18 cellular contexts compared by ENCODE assay signal in the genomic region with DNA sequence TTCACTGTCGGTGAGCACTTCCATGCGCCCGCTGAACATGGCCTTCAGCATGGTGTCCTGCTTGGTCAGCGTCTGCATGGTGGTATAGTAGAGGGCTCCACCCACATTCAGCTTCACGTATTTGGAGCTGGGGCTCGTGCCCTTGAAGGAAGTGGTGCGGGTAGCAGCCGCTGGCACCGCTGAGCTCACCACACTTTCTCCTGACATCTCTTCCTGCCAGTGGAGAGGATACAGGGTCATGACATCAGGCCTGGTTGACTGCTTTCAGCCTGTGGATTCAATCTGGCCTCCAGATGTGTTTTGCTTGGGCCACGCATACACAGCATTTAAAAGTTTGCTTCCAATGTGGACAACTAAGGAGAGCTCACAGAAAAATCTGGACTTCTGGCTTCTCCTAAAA. TPM values are rescaled to one million over a fixed set of nuclear protein-coding genes. Genes with fewer than 3 reads are reported as not detected.
DNase-seq lines count a peak whose midpoint lies in the region; ATAC-seq and TF ChIP-seq lines count a peak whose summit lies in the region.
"Had no signal": no experiment of that assay in that cellular context is flagged by ENCODE, and none has a peak within 500 bp of the region (broad histone marks: within the 10 kb centered on the region; RNA-seq: fewer than 3 reads in every experiment).

No MANE protein-coding gene starts in this region.

- ATAC-seq in HG03442 (IDR thresholded peaks at IDR 0.05; ENCODE audit: unreplicated experiment), result no peak
- ATAC-seq: activated CD4-positive, CD25-positive, alpha-beta regulatory T cell treated with anti-CD3 and anti-CD28 coated beads, Interleukin-2, amount 50 U/mL, for 24 hours; activated T-cell treated with anti-CD3 and anti-CD28 coated beads, Interleukin-2, amount 50 U/mL, for 72 hours; foreskin keratinocyte; right cardiac atrium had no signal

- H3K27me3 ChIP-seq in GM23248 (replicated peaks; ENCODE audit: insufficient read depth), result no peaks in the 10 kb centered on the region
- H3K27me3 ChIP-seq in esophagus squamous epithelium, result no peaks in the 10 kb centered on the region
- H3K27me3 ChIP-seq in HAP-1 (ENCODE audit: low read depth), result no peaks in the 10 kb centered on the region
- H3K27me3 ChIP-seq: foreskin keratinocyte, testis had no signal

- WGBS in GM23248 (ENCODE audit: low coverage in 1 of 2, low lambda C conversion rate in 2 of 2, missing lambda C conversion rate in 2 of 2), 2 experiments, result 44 to 48% methylated on average over 10 of the region's 10 CpGs
- 57 to 85% methylated on average over 5 to 6 of the region's 10 CpGs for WGBS in esophagus squamous epithelium, 2 donors

- peak; percentile 75 for DNase-seq in AG20443 (ENCODE audit: low spot score)
- DNase-seq in GM23248, result peak; percentile 65
- no peak for DNase-seq in esophagus squamous epithelium (lab: John Stamatoyannopoulos, UW)
- DNase-seq in posterior vena cava (ENCODE audit: low spot score), result peak; percentile 72
- DNase-seq in NCI-H748 (lab: John Stamatoyannopoulos, UW; ENCODE audit: unreplicated experiment), result no peak
- no peak for DNase-seq in HAP-1 (ENCODE audit: low spot score in 2 of 2)
- DNase-seq: activated T-cell treated with anti-CD3 and anti-CD28 coated beads, Interleukin-2, amount 50 U/mL, for 72 hours; Caco-2; endodermal cell; foreskin keratinocyte; kidney; NCI-H1436; NCI-H524 treated with DMSO at 0.1 percent for 48 hours; right cardiac atrium; testis had no signal

- peak overlapping the region; percentile 6; the same call in 1 of the 2 replicates for H3K9ac ChIP-seq in GM23248

- H3K4me3 ChIP-seq in GM23248 (no peak overlapping the region), esophagus squamous epithelium (no peak overlapping the region), HAP-1 (no peak overlapping the region)
- H3K4me3 ChIP-seq: lung, testis had no signal

- peak overlapping the region; percentile 46 for H3K27ac ChIP-seq in GM23248
- peak overlapping the region; percentile 15 to 23 (median 20) for H3K27ac ChIP-seq in esophagus squamous epithelium
- H3K27ac ChIP-seq: foreskin keratinocyte, testis had no signal

- in situ Hi-C loops in GM23248 (cut with MboI) (no loop called here), HAP-1 (cut with MboI; ENCODE audit: low sequenced_read_pairs) (no loop called here)

- intact Hi-C loops in esophagus squamous epithelium (cut with DNase I), result no loop called here
- intact Hi-C loops in posterior vena cava (cut with DNase I), result loop anchor here in 1 of 2 donors (5.0 kb wide), 1 partner anchor 37 kb away; no protein-coding TSS in a partner anchor

- H3K9me3 ChIP-seq in GM23248 (ENCODE audit: low read depth) (no peaks in the 10 kb centered on the region), esophagus squamous epithelium (no peaks in the 10 kb centered on the region), HAP-1 (no peaks in the 10 kb centered on the region)
- H3K9me3 ChIP-seq: Caco-2, testis had no signal

- peaks cover 100% of the 10 kb centered on the region for H3K79me2 ChIP-seq in GM23248 (ENCODE audit: insufficient read depth)

- peaks cover 28% of the 10 kb centered on the region for H3K36me3 ChIP-seq in GM23248 (ENCODE audit: low read depth)
- peaks cover 12 to 86% (median 13%) of the 10 kb centered on the region in 3 donors for H3K36me3 ChIP-seq in esophagus squamous epithelium
- H3K36me3 ChIP-seq in HAP-1 (replicated peaks), result peaks cover 15% of the 10 kb centered on the region

- no peaks in the 10 kb centered on the region for H3K9me2 ChIP-seq in GM23248 (ENCODE audit: insufficient read depth)

- no peak for TF ChIP-seq POLR2A in esophagus squamous epithelium (IDR thresholded peaks at IDR 0.05)

- H3K4me1 ChIP-seq in GM23248 (ENCODE audit: insufficient read depth) (peaks cover 53% of the 10 kb centered on the region), esophagus squamous epithelium (peaks cover 5 to 94% (median 56%) of the 10 kb centered on the region in 3 donors), HAP-1 (no peaks in the 10 kb centered on the region)
- H3K4me1 ChIP-seq: Caco-2, foreskin keratinocyte had no signal

- H3F3A ChIP-seq in GM23248 (ENCODE audit: insufficient read depth), result peaks cover 33% of the 10 kb centered on the region

- H2AFZ ChIP-seq in GM23248, result no peak overlapping the region

- TF ChIP-seq CTCF in esophagus squamous epithelium (IDR thresholded peaks at IDR 0.05), result no peak

- H3K4me2 ChIP-seq in GM23248 (ENCODE audit: unreplicated experiment), result peak overlapping the region; percentile 14

- H4K20me1 ChIP-seq in GM23248 (ENCODE audit: insufficient read depth), result no peaks in the 10 kb centered on the region

RNA-seq across cellular contexts. Expression of a gene that starts 7.6 kb away (rescaled TPM):
- 97.0 and 117 TPM in 2 replicates for total RNA-seq in GM23248 (2014; rRNA removed; shearing (Covaris generic))
- 81.1 and 83.4 TPM in 2 replicates for polyA plus RNA-seq in GM23248 (2016; fragmentation: Nextera tagmentation; extraction: Ambion mirVana)
- total RNA-seq in esophagus squamous epithelium, result 10 to 100 TPM; 31.5 to 62.8 (median 46.5) TPM
- total RNA-seq in posterior vena cava, result 100 to 1,000 TPM; 136 to 138 TPM

RNA-seq across cellular contexts. Expression of a gene that starts 7.9 kb away (rescaled TPM):
- 32.0 and 34.7 TPM in 2 replicates for total RNA-seq in GM23248 (2014; rRNA removed; shearing (Covaris generic))
- polyA plus RNA-seq in GM23248 (2016; fragmentation: Nextera tagmentation; extraction: Ambion mirVana), result 34.3 and 38.3 TPM in 2 replicates
- total RNA-seq in esophagus squamous epithelium, result 10 to 100 TPM; 31.7 to 48.7 (median 37.6) TPM
- total RNA-seq in posterior vena cava, result 10 to 100 TPM; 29.5 to 34.9 TPM

Comparison
In these comparisons a context has a peak if more than half of its experiments do, and no peak if none do; other contexts are left out.
1. DNase-seq: peak in AG20443 (single experiment), GM23248 (single experiment) and posterior vena cava (single experiment); none in esophagus squamous epithelium (single experiment), NCI-H748 (single experiment) and HAP-1 (0 of 2).